ENCODE assay signal across 23 cellular contexts in the genomic region with DNA sequence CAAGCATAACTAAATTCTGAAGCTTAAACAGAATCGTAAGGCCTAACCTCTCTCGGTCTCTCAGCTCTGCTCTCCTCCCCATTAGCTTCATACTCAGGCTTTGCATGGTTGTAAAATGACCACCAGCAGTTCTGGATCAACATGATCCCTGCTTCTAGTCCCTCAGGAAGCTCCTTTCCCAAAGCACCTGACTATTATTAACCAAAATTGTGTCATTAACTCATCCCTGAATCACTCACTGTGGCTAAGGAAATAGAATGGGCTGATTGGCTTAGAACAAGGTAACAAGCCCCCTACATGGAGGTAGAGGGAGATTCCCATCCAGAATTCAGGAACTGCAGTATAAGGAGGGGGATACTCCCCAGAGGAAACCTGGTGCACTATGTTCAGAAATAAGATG.
"Had no signal": no experiment of that assay in that cellular context is flagged by ENCODE, and none has a peak within 500 bp of the region (broad histone marks: within the 10 kb centered on the region; RNA-seq: fewer than 3 reads in every experiment).

No MANE protein-coding gene starts in this region.

- H3K27me3 Mint-ChIP-seq: activated CD4-positive, alpha-beta memory T cell treated with anti-CD3 and anti-CD28 coated beads for 36 hours; activated CD4-positive, alpha-beta T cell treated with anti-CD3 and anti-CD28 coated beads, Interleukin-2, amount 10 ng/mL, durations not matched to agents 7 days and 5 days; activated naive CD4-positive, alpha-beta T cell treated with anti-CD3 and anti-CD28 coated beads, Interleukin-2, amount 10 ng/mL, durations not matched to agents 7 days and 5 days; activated naive CD8-positive, alpha-beta T cell treated with anti-CD3 and anti-CD28 coated beads for 36 hours; T-cell had no signal

- H3K9me3 Mint-ChIP-seq: activated CD4-positive, alpha-beta memory T cell treated with anti-CD3 and anti-CD28 coated beads for 36 hours; activated CD4-positive, alpha-beta T cell treated with anti-CD3 and anti-CD28 coated beads, Interleukin-2, amount 10 ng/mL, durations not matched to agents 7 days and 5 days; activated naive CD4-positive, alpha-beta T cell treated with anti-CD3 and anti-CD28 coated beads, Interleukin-2, amount 10 ng/mL, durations not matched to agents 7 days and 5 days; activated T-helper 2 cell treated with anti-CD3 and anti-CD28 coated beads, Interferon-gamma antibody, Interleukin-2, Interleukin-4, amounts not matched to agents 10 μg/mL and 5 μg/mL and 100 μg/mL, durations not matched to agents 14 hours and 24 hours and 36 hours; T-cell had no signal

- DNase-seq: activated CD4-positive, alpha-beta memory T cell treated with anti-CD3 and anti-CD28 coated beads for 36 hours; activated CD4-positive, alpha-beta T cell treated with anti-CD3 and anti-CD28 coated beads, Interleukin-2, amount 10 ng/mL, durations not matched to agents 7 days and 5 days; activated CD4-positive, CD25-positive, alpha-beta regulatory T cell; activated CD8-positive, alpha-beta memory T cell treated with anti-CD3 and anti-CD28 coated beads for 24 hours; activated gamma-delta T cell treated with Interleukin-2 at 50 U/mL for 16 hours; activated naive CD4-positive, alpha-beta T cell treated with anti-CD3 and anti-CD28 coated beads, Interleukin-2, amount 10 ng/mL, durations not matched to agents 7 days and 5 days; activated naive CD8-positive, alpha-beta T cell treated with anti-CD3 and anti-CD28 coated beads for 36 hours; activated T-cell treated with anti-CD3 and anti-CD28 coated beads, Interleukin-2, amount 50 U/mL, for 48 hours; cerebellar nuclear complex; Kasumi-1; NCI-H1105 treated with DMSO at 0.1 percent for 48 hours; NCI-H1436 treated with DMSO at 0.1 percent for 48 hours; NCI-H187; NCI-H2081; NCI-H510A treated with DMSO at 0.1 percent for 48 hours; NCI-H69; PC-3; SHP77 treated with DMSO at 0.1 percent for 48 hours; T-cell; T-helper 2 cell; T1000 had no signal

- ATAC-seq: PC-3, T-cell had no signal

- H3K27ac Mint-ChIP-seq: activated CD4-positive, alpha-beta memory T cell treated with anti-CD3 and anti-CD28 coated beads for 36 hours; activated CD4-positive, alpha-beta T cell treated with anti-CD3 and anti-CD28 coated beads, Interleukin-2, amount 10 ng/mL, durations not matched to agents 7 days and 5 days; activated naive CD4-positive, alpha-beta T cell treated with anti-CD3 and anti-CD28 coated beads, Interleukin-2, amount 10 ng/mL, durations not matched to agents 7 days and 5 days; activated naive CD8-positive, alpha-beta T cell treated with anti-CD3 and anti-CD28 coated beads for 36 hours; activated T-helper 2 cell treated with anti-CD3 and anti-CD28 coated beads, Interferon-gamma antibody, Interleukin-2, Interleukin-4, amounts not matched to agents 10 μg/mL and 5 μg/mL and 100 μg/mL, durations not matched to agents 14 hours and 24 hours and 36 hours had no signal

- H3K4me3 Mint-ChIP-seq: activated CD4-positive, alpha-beta memory T cell treated with anti-CD3 and anti-CD28 coated beads for 36 hours; activated CD4-positive, alpha-beta T cell treated with anti-CD3 and anti-CD28 coated beads, Interleukin-2, amount 10 ng/mL, durations not matched to agents 7 days and 5 days; activated naive CD4-positive, alpha-beta T cell treated with anti-CD3 and anti-CD28 coated beads, Interleukin-2, amount 10 ng/mL, durations not matched to agents 7 days and 5 days; activated naive CD8-positive, alpha-beta T cell treated with anti-CD3 and anti-CD28 coated beads for 36 hours; T-cell had no signal

- FAIRE-seq: TTC549 had no signal
